In genomic region chr3:161104561-161105551, GRCh38 we compare ENCODE assay signal across 8 cellular contexts. TPM values are rescaled to one million over a fixed set of nuclear protein-coding genes. Genes with fewer than 3 reads are reported as not detected.
DNase-seq lines count a peak whose midpoint lies in the region; ATAC-seq and TF ChIP-seq lines count a peak whose summit lies in the region.

A gene with protein sequence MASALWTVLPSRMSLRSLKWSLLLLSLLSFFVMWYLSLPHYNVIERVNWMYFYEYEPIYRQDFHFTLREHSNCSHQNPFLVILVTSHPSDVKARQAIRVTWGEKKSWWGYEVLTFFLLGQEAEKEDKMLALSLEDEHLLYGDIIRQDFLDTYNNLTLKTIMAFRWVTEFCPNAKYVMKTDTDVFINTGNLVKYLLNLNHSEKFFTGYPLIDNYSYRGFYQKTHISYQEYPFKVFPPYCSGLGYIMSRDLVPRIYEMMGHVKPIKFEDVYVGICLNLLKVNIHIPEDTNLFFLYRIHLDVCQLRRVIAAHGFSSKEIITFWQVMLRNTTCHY (minus strand): TSS chr3:161105349. CDS start chr3:161086754, 18,595 bp downstream.

- H3K27ac ChIP-seq in parathyroid adenoma = peak within 1 kb of the TSS; percentile 85

- H3K9ac ChIP-seq in parathyroid adenoma = peak within 1 kb of the TSS; percentile 63

- ATAC-seq in GM18520 (IDR thresholded peaks at IDR 0.05; ENCODE audit: unreplicated experiment) (peak; percentile 67), HG02981 (IDR thresholded peaks at IDR 0.05; ENCODE audit: unreplicated experiment) (peak; percentile 73), left cardiac atrium (peak; percentile 83 to 90)

- no peaks in the 10 kb centered on the region for H3K79me2 ChIP-seq in parathyroid adenoma

- intact Hi-C loops in left cardiac atrium (cut with DNase I) = loop anchor here in 1 of 2 donors (5.0 kb wide), 1 partner anchor 117 kb away; the partner anchor contains the start of gene NMD3

- no peaks in the 10 kb centered on the region for H3K27me3 ChIP-seq in parathyroid adenoma (ENCODE audit: control insufficient read depth, insufficient read depth, low read length)

- TF ChIP-seq CTCF in parathyroid adenoma (IDR thresholded peaks at IDR 0.05) = peak; percentile 8

- H3K36me3 ChIP-seq in parathyroid adenoma (ENCODE audit: control insufficient read depth, insufficient read depth, low read length) = no peaks in the 10 kb centered on the region

- peak within 1 kb of the TSS; percentile 73 for H3K4me3 ChIP-seq in parathyroid adenoma (ENCODE audit: low read depth, low read length)

- H2AFZ ChIP-seq in parathyroid adenoma = peak within 1 kb of the TSS; percentile 99

- H3K9me3 ChIP-seq in parathyroid adenoma (ENCODE audit: control insufficient read depth, low read length) = no peaks in the 10 kb centered on the region

- peak within 1 kb of the TSS; percentile 96 for H3K4me2 ChIP-seq in parathyroid adenoma (ENCODE audit: low read length)

- DNase-seq in AG08396 (ENCODE audit: low spot score) = peak; percentile 62
- peak; percentile 77 for DNase-seq in NCI-H526 treated with DMSO at 0.1 percent for 48 hours (lab: John Stamatoyannopoulos, UW)
- DNase-seq in amniotic stem cell (lab: John Stamatoyannopoulos, UW) = peak; percentile 34
- DNase-seq in left cardiac atrium = peak; percentile 71
- DNase-seq in DMS153 treated with DMSO at 0.1 percent for 48 hours (lab: John Stamatoyannopoulos, UW; ENCODE audit: unreplicated experiment) = no peak

- H3K4me1 ChIP-seq in parathyroid adenoma = peaks cover 5% of the 10 kb centered on the region

RNA-seq across cellular contexts. Expression of the gene that starts here (rescaled TPM):
- total RNA-seq in left cardiac atrium = 10 to 100 TPM; 47.6 to 57.9 TPM
